22 cellular contexts compared by ENCODE assay signal in genomic region chr7:123463890-123464289, GRCh38.
DNase-seq lines count a peak whose midpoint lies in the region; ATAC-seq, FAIRE-seq and TF ChIP-seq lines count a peak whose summit lies in the region.
"Had no signal": no experiment of that assay in that cellular context is flagged by ENCODE, and none has a peak within 500 bp of the region (broad histone marks: within the 10 kb centered on the region; RNA-seq: fewer than 3 reads in every experiment).

No MANE protein-coding gene starts in this region.

- no peaks in the 10 kb centered on the region for H3K27me3 Mint-ChIP-seq in type B pancreatic cell

- DNase-seq in frontal cortex (ENCODE audit: low spot score in 2 of 2) (no peak), myocyte (ENCODE audit: low read depth) (peak; percentile 5), small intestine (no peak), Right ventricle myocardium superior (no peak), type B pancreatic cell (ENCODE audit: extremely low spot score, unreplicated experiment) (no peak), MV-4-11 (lab: John Stamatoyannopoulos, UW) (no peak)
- DNase-seq: 8988T; Caco-2; CD4-positive, CD25-positive, alpha-beta regulatory T cell; CD8-positive, alpha-beta T cell; DMS153; DND-41; GDM1; HFFc6 had no signal

- H3K36me3 ChIP-seq in small intestine (ENCODE audit: control insufficient read depth in 2 of 2, insufficient read depth in 2 of 2, low read length in 2 of 2) = no peaks in the 10 kb centered on the region
- H3K36me3 ChIP-seq: BLaER1, HAP-1 had no signal

- no peaks in the 10 kb centered on the region for H3K4me1 Mint-ChIP-seq in type B pancreatic cell (ENCODE audit: unreplicated experiment)
- H3K4me1 Mint-ChIP-seq: B cell; CD4-positive, CD25-positive, alpha-beta regulatory T cell had no signal

- H3K36me3 Mint-ChIP-seq in type B pancreatic cell = no peaks in the 10 kb centered on the region
- H3K36me3 Mint-ChIP-seq: CD4-positive, CD25-positive, alpha-beta regulatory T cell; CD8-positive, alpha-beta T cell had no signal

- H3K27ac Mint-ChIP-seq in type B pancreatic cell = no peak overlapping the region
- H3K27ac Mint-ChIP-seq: B cell; CD4-positive, CD25-positive, alpha-beta regulatory T cell; CD8-positive, alpha-beta T cell; GM23338; HFFc6 had no signal

- H3K4me3 Mint-ChIP-seq in type B pancreatic cell = no peak overlapping the region
- H3K4me3 Mint-ChIP-seq: B cell; CD4-positive, CD25-positive, alpha-beta regulatory T cell; CD8-positive, alpha-beta T cell; GM23338; HFFc6 had no signal

- no peaks in the 10 kb centered on the region for H3K4me1 ChIP-seq in small intestine (ENCODE audit: control insufficient read depth in 2 of 2, insufficient read depth in 1 of 2, low read depth in 1 of 2, low read length in 1 of 2)
- H3K4me1 ChIP-seq: BLaER1, Caco-2, HAP-1 had no signal

- 72 to 88% (median 79%) methylated on average over 2 of the region's 2 CpGs for WGBS in small intestine, 3 donors

- FAIRE-seq in G401.6 (lab: Jason Lieb, UNC) (peak; percentile 60), frontal cortex (lab: Jason Lieb, UNC) (peak; percentile 80), small intestine (lab: Jason Lieb, UNC) (peak; percentile 88)
- FAIRE-seq: GM12878, GM19239 had no signal

- H3K9me3 Mint-ChIP-seq in type B pancreatic cell = no peaks in the 10 kb centered on the region
- H3K9me3 Mint-ChIP-seq: CD4-positive, CD25-positive, alpha-beta regulatory T cell; CD8-positive, alpha-beta T cell; GM23338 had no signal

- no peak for TF ChIP-seq CTCF in type B pancreatic cell (conservative IDR thresholded peaks at IDR 0.05)

- H3K9me3 ChIP-seq in small intestine (ENCODE audit: control insufficient read depth, low read depth) = no peaks in the 10 kb centered on the region
- H3K9me3 ChIP-seq: BLaER1, Caco-2, HAP-1 had no signal

- H3K27ac ChIP-seq in small intestine (ENCODE audit: low read depth in 1 of 2, low read length in 1 of 2) = no peak overlapping the region
- H3K27ac ChIP-seq: BLaER1, C4-2B had no signal

- peaks cover 0 to 2% of the 10 kb centered on the region in 2 donors for H3K27me3 ChIP-seq in small intestine (ENCODE audit: control insufficient read depth in 2 of 2, insufficient read depth in 2 of 2, low read length in 2 of 2)
- H3K27me3 ChIP-seq: BLaER1 had no signal

- no peak for ATAC-seq in Right ventricle myocardium superior (ENCODE audit: poor library complexity)
- ATAC-seq: CD8-positive, alpha-beta T cell; GM12878; GM23338 had no signal

- intact Hi-C loops in Right ventricle myocardium superior (cut with DNase I) = no loop called here

- no peak overlapping the region for H3K4me3 ChIP-seq in small intestine (ENCODE audit: low read depth in 1 of 2, low read length in 2 of 2)
- H3K4me3 ChIP-seq: BLaER1, GM12878, GM23338, HAP-1 had no signal
